ENCODE assay signal across 10 cellular contexts in genomic region chr1:198903203-198903602, GRCh38.
DNase-seq lines count a peak whose midpoint lies in the region; ATAC-seq and TF ChIP-seq lines count a peak whose summit lies in the region.
"Had no signal": no experiment of that assay in that cellular context is flagged by ENCODE, and none has a peak within 500 bp of the region (broad histone marks: within the 10 kb centered on the region; RNA-seq: fewer than 3 reads in every experiment).

No MANE protein-coding gene starts in this region.

- H3K27me3 Mint-ChIP-seq in endothelial cell (ENCODE audit: unreplicated experiment) (no peaks in the 10 kb centered on the region), nephron progenitor cell (ENCODE audit: low read depth, poor library complexity) (no peaks in the 10 kb centered on the region)

- H3K27ac Mint-ChIP-seq in endothelial cell (ENCODE audit: unreplicated experiment) (peak overlapping the region; percentile 25), nephron progenitor cell (no peak overlapping the region)

- H3K36me3 ChIP-seq in H7 (replicated peaks; ENCODE audit: control insufficient read depth, insufficient read depth, low read length): no peaks in the 10 kb centered on the region
- H3K36me3 ChIP-seq: vagina had no signal

- no peaks in the 10 kb centered on the region for H3K36me3 Mint-ChIP-seq in endothelial cell (ENCODE audit: low read depth, unreplicated experiment)
- H3K36me3 Mint-ChIP-seq in nephron progenitor cell (ENCODE audit: low read depth): no peaks in the 10 kb centered on the region

- H3K27me3 ChIP-seq in H7 (ENCODE audit: control insufficient read depth, insufficient read depth, low read length): no peaks in the 10 kb centered on the region
- H3K27me3 ChIP-seq: vagina had no signal

- in situ Hi-C loops in ACHN (cut with HindIII; ENCODE audit: low pct_ligation_motif_present, low pct_unique_long_range_greater_than_20kb, low sequenced_read_pairs): no loop called here

- DNase-seq in H7 (peak; percentile 1), NCI-H446 (lab: John Stamatoyannopoulos, UW) (peak; percentile 89 to 93), endothelial cell (ENCODE audit: low spot score) (no peak), nephron progenitor cell (peak; percentile 16), NCI-H187 (lab: John Stamatoyannopoulos, UW) (no peak), dermis blood vessel endothelial cell (no peak), ACHN (no peak)
- DNase-seq: NCI-H1092 had no signal

- no peak for ATAC-seq in GM19328 (IDR thresholded peaks at IDR 0.05; ENCODE audit: unreplicated experiment)

- H3K9me3 Mint-ChIP-seq in endothelial cell (ENCODE audit: unreplicated experiment) (no peaks in the 10 kb centered on the region), nephron progenitor cell (no peaks in the 10 kb centered on the region)

- no peak overlapping the region for H3K4me3 ChIP-seq in H7 (ENCODE audit: insufficient read depth, low read depth, low read length)
- H3K4me3 ChIP-seq: vagina had no signal

- H3K4me1 Mint-ChIP-seq in endothelial cell (ENCODE audit: unreplicated experiment): peaks cover 49% of the 10 kb centered on the region
- H3K4me1 Mint-ChIP-seq in nephron progenitor cell: peaks cover 18% of the 10 kb centered on the region

- TF ChIP-seq CTCF in endothelial cell (IDR thresholded peaks at IDR 0.05; ENCODE audit: unreplicated experiment): no peak
- no peak for TF ChIP-seq CTCF in nephron progenitor cell (IDR thresholded peaks at IDR 0.05)

- H3K4me3 Mint-ChIP-seq in endothelial cell (ENCODE audit: unreplicated experiment) (no peak overlapping the region), nephron progenitor cell (no peak overlapping the region)

Comparison
In these comparisons a context has a peak if more than half of its experiments do, and no peak if none do; other contexts are left out.
1. DNase-seq: peak in H7 (single experiment), NCI-H446 (2 of 2) and nephron progenitor cell (single experiment); none in endothelial cell (single experiment), NCI-H187 (0 of 2), dermis blood vessel endothelial cell (single experiment) and ACHN (single experiment).